In genomic region chr4:152100378-152101201, GRCh38 we compare ENCODE assay signal across 8 cellular contexts.
A peak's percentile ranks its signal among the peaks of the same experiment; 100 is the strongest.
DNase-seq lines count a peak whose midpoint lies in the region; ATAC-seq lines count a peak whose summit lies in the region.

No MANE protein-coding gene starts in this region.

- peak; percentile 32 for DNase-seq in MV-4-11 (lab: John Stamatoyannopoulos, UW)
- peak; percentile 77 for DNase-seq in activated T-helper 2 cell treated with anti-CD3 and anti-CD28 coated beads, Interferon-gamma antibody, Interleukin-2, Interleukin-4, amounts not matched to agents 10 μg/mL and 5 μg/mL and 100 μg/mL, durations not matched to agents 14 hours and 24 hours and 36 hours (ENCODE audit: low spot score)
- DNase-seq in midbrain (lab: John Stamatoyannopoulos, UW): peak; percentile 50
- peak; percentile 49 for DNase-seq in superior temporal gyrus (ENCODE audit: extremely low spot score)
- DNase-seq in NCI-H446 (lab: John Stamatoyannopoulos, UW): no peak
- DNase-seq in KG1 (lab: John Stamatoyannopoulos, UW): no peak

- H3K36me3 Mint-ChIP-seq in activated T-helper 2 cell treated with anti-CD3 and anti-CD28 coated beads, Interferon-gamma antibody, Interleukin-2, Interleukin-4, amounts not matched to agents 10 μg/mL and 5 μg/mL and 100 μg/mL, durations not matched to agents 14 hours and 24 hours and 36 hours (ENCODE audit: low read depth): peaks cover 22% of the 10 kb centered on the region

- intact Hi-C loops in activated T-helper 2 cell treated with anti-CD3 and anti-CD28 coated beads, Interferon-gamma antibody, Interleukin-2, Interleukin-4, amounts not matched to agents 10 μg/mL and 5 μg/mL and 100 μg/mL, durations not matched to agents 14 hours and 24 hours and 36 hours (cut with micrococcal nuclease): loop anchor here (10.0 kb wide), 1 partner anchor 154 kb away; no protein-coding TSS in a partner anchor

- ATAC-seq in GM18511 (IDR thresholded peaks at IDR 0.05; ENCODE audit: unreplicated experiment) (peak; percentile 73), GM21360 (IDR thresholded peaks at IDR 0.05; ENCODE audit: unreplicated experiment) (no peak)

- no peaks in the 10 kb centered on the region for H3K27me3 Mint-ChIP-seq in activated T-helper 2 cell treated with anti-CD3 and anti-CD28 coated beads, Interferon-gamma antibody, Interleukin-2, Interleukin-4, amounts not matched to agents 10 μg/mL and 5 μg/mL and 100 μg/mL, durations not matched to agents 14 hours and 24 hours and 36 hours (ENCODE audit: low read depth)

- peak overlapping the region; percentile 72 for H3K4me3 Mint-ChIP-seq in activated T-helper 2 cell treated with anti-CD3 and anti-CD28 coated beads, Interferon-gamma antibody, Interleukin-2, Interleukin-4, amounts not matched to agents 10 μg/mL and 5 μg/mL and 100 μg/mL, durations not matched to agents 14 hours and 24 hours and 36 hours (ENCODE audit: low read depth)

- peaks cover 13% of the 10 kb centered on the region for H3K9me3 Mint-ChIP-seq in activated T-helper 2 cell treated with anti-CD3 and anti-CD28 coated beads, Interferon-gamma antibody, Interleukin-2, Interleukin-4, amounts not matched to agents 10 μg/mL and 5 μg/mL and 100 μg/mL, durations not matched to agents 14 hours and 24 hours and 36 hours

- H3K4me1 Mint-ChIP-seq in activated T-helper 2 cell treated with anti-CD3 and anti-CD28 coated beads, Interferon-gamma antibody, Interleukin-2, Interleukin-4, amounts not matched to agents 10 μg/mL and 5 μg/mL and 100 μg/mL, durations not matched to agents 14 hours and 24 hours and 36 hours (ENCODE audit: low read depth): peaks cover 56% of the 10 kb centered on the region

- H3K27ac Mint-ChIP-seq in activated T-helper 2 cell treated with anti-CD3 and anti-CD28 coated beads, Interferon-gamma antibody, Interleukin-2, Interleukin-4, amounts not matched to agents 10 μg/mL and 5 μg/mL and 100 μg/mL, durations not matched to agents 14 hours and 24 hours and 36 hours: peak overlapping the region; percentile 95

Comparison
In these comparisons a context has a peak if more than half of its experiments do, and no peak if none do; other contexts are left out.
1. DNase-seq: peak in MV-4-11 (single experiment), activated T-helper 2 cell treated with anti-CD3 and anti-CD28 coated beads, Interferon-gamma antibody, Interleukin-2, Interleukin-4, amounts not matched to agents 10 μg/mL and 5 μg/mL and 100 μg/mL, durations not matched to agents 14 hours and 24 hours and 36 hours (single experiment), midbrain (single experiment) and superior temporal gyrus (single experiment); none in NCI-H446 (0 of 2) and KG1 (single experiment).